Comparison of ENCODE assay signal across 23 cellular contexts in the genomic region with DNA sequence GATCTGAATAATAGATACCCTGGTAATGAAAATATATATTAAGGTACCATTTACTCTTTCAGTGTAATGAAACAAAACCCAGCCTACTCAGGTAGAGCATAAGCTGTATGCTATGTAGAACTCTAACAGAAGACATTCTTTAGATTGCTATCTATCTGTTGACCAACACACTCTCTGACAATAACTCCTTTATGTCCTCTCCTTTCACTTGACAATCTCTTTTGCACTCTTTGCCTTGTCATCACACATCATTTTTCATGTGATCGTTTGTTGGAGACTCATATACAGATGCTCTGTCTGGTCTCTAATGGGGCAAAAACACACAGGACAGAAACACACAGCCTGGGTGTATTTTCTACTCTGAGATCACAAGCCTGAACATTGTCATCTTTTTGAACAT.
"Had no signal": no experiment of that assay in that cellular context is flagged by ENCODE, and none has a peak within 500 bp of the region (broad histone marks: within the 10 kb centered on the region; RNA-seq: fewer than 3 reads in every experiment).

No MANE protein-coding gene starts in this region.

- H3K36me3 ChIP-seq: colonic mucosa, esophagus squamous epithelium, gastroesophageal sphincter, heart right ventricle, left lung, lower lobe of right lung had no signal

- H3K27ac ChIP-seq: colonic mucosa, epithelial cell of prostate, esophagus squamous epithelium, gastroesophageal sphincter, heart right ventricle, left lung, lower lobe of right lung had no signal

- H3K4me3 ChIP-seq: colonic mucosa, esophagus squamous epithelium, gastroesophageal sphincter, heart right ventricle, left lung, lower lobe of right lung had no signal

- H3K9me3 ChIP-seq: colonic mucosa, esophagus squamous epithelium, gastroesophageal sphincter, heart right ventricle, left lung, lower lobe of right lung had no signal

- H3K27me3 ChIP-seq: colonic mucosa, esophagus squamous epithelium, gastroesophageal sphincter, heart right ventricle, left lung had no signal

- FAIRE-seq: endometrium, frontal cortex, islet of Langerhans, keratinocyte had no signal

- H3K4me1 ChIP-seq: colonic mucosa, esophagus squamous epithelium, gastroesophageal sphincter, left lung, lower lobe of right lung had no signal

- DNase-seq: colonic mucosa; cortex of kidney; effector CD8-positive, alpha-beta T cell; effector memory CD8-positive, alpha-beta T cell; endodermal cell; erythroblast; esophagus squamous epithelium; foreskin fibroblast; heart right ventricle; hippocampal formation; left cardiac atrium; left lung; left ventricle myocardium superior; lower lobe of right lung; mesendoderm; midbrain; naive thymus-derived CD4-positive, alpha-beta T cell had no signal
